In the genomic region with DNA sequence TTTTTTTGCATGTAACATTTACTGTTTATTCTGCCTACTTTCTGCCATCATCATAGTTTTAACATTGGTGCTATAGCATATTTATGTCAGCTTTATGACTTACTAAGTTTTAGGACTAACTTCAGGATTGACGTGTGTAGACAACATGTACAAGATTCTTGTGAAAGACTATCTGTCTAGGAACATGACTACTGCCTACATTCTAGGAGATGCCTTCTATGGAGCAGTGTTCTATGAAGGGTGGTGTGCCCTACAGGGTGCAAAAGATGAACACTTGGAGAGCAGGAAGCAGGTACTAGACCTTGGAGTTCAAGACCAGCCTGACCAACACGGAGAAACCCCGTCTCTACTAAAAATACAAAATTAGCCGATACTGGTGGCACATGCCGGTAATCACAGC, we compare ENCODE assay signal across 10 cellular contexts.
"Had no signal": no experiment of that assay in that cellular context is flagged by ENCODE, and none has a peak within 500 bp of the region (broad histone marks: within the 10 kb centered on the region; RNA-seq: fewer than 3 reads in every experiment).

No MANE protein-coding gene starts in this region.

- H3K27ac ChIP-seq: GM23248, HL-60 had no signal

- H3K36me3 ChIP-seq: HAP-1 had no signal

- H3K4me3 Mint-ChIP-seq: HFFc6, IgD-negative memory B cell had no signal

- H3K4me3 ChIP-seq: GM23248, HAP-1 had no signal

- H3K9me3 ChIP-seq: HAP-1 had no signal

- ATAC-seq: HCT116, HepG2 had no signal

- DNase-seq: GM23248, GOT3, H7, HFFc6, KBM-7 had no signal

- H3K9me3 Mint-ChIP-seq: HFFc6, IgD-negative memory B cell had no signal

- H3K27ac Mint-ChIP-seq: HFFc6, IgD-negative memory B cell had no signal

- H3K36me3 Mint-ChIP-seq: IgD-negative memory B cell had no signal

- H3K4me1 ChIP-seq: HAP-1 had no signal
